In genomic region chr6:136323431-136324112, GRCh38 we compare ENCODE assay signal across 15 cellular contexts. TPM values are rescaled to one million over a fixed set of nuclear protein-coding genes. Genes with fewer than 3 reads are reported as not detected.
DNase-seq lines count a peak whose midpoint lies in the region; ATAC-seq and TF ChIP-seq lines count a peak whose summit lies in the region.
"Had no signal": no experiment of that assay in that cellular context is flagged by ENCODE, and none has a peak within 500 bp of the region (broad histone marks: within the 10 kb centered on the region; RNA-seq: fewer than 3 reads in every experiment).

No MANE protein-coding gene starts in this region.

- peaks cover 11% of the 10 kb centered on the region for H3K4me1 Mint-ChIP-seq in nephron
- H3K4me1 Mint-ChIP-seq in stimulated activated memory B cell treated with anti-CD40 and anti-IgM and Interleukin-4, amounts not matched to agents 10 μg/mL and 1 μg/mL and 100 μg/mL, for 72 hours = no peaks in the 10 kb centered on the region

- TF ChIP-seq CTCF in AG10803 (conservative IDR thresholded peaks at IDR 0.05; ENCODE audit: low read length) (no peak), esophagus muscularis mucosa (IDR thresholded peaks at IDR 0.05) (no peak), nephron (IDR thresholded peaks at IDR 0.05; ENCODE audit: unreplicated experiment in 3 of 3) (no peak)

- H3K27ac ChIP-seq in esophagus muscularis mucosa (replicated peaks in 1 of 4) = no peak overlapping the region
- H3K27ac ChIP-seq: vagina had no signal

- no peak for TF ChIP-seq POLR2A in esophagus muscularis mucosa (IDR thresholded peaks at IDR 0.05; ENCODE audit: low read depth)

- H3K36me3 Mint-ChIP-seq in nephron (ENCODE audit: low read depth) = no peaks in the 10 kb centered on the region
- no peaks in the 10 kb centered on the region for H3K36me3 Mint-ChIP-seq in stimulated activated memory B cell treated with anti-CD40 and anti-IgM and Interleukin-4, amounts not matched to agents 10 μg/mL and 1 μg/mL and 100 μg/mL, for 72 hours

- peak overlapping the region in 2 of 3 experiments; percentile 4 to 10 for H3K4me3 Mint-ChIP-seq in nephron
- H3K4me3 Mint-ChIP-seq in stimulated activated memory B cell treated with anti-CD40 and anti-IgM and Interleukin-4, amounts not matched to agents 10 μg/mL and 1 μg/mL and 100 μg/mL, for 72 hours = no peak overlapping the region

- intact Hi-C loops in esophagus muscularis mucosa (cut with DNase I) = no loop called here

- no peaks in the 10 kb centered on the region for H3K9me3 ChIP-seq in esophagus muscularis mucosa
- H3K9me3 ChIP-seq: heart left ventricle, vagina had no signal

- H3K27me3 ChIP-seq in esophagus muscularis mucosa = no peaks in the 10 kb centered on the region
- H3K27me3 ChIP-seq: heart left ventricle, vagina had no signal

- DNase-seq in AG10803 (ENCODE audit: low read depth) (peak; percentile 36), NCI-H82 (lab: John Stamatoyannopoulos, UW) (peak; percentile 94), esophagus muscularis mucosa (ENCODE audit: extremely low spot score) (peak; percentile 39), SHP77 treated with DMSO at 0.1 percent for 48 hours (lab: John Stamatoyannopoulos, UW) (no peak)
- no peak for DNase-seq in stimulated activated CD8-positive, alpha-beta memory T cell treated with anti-CD3 and anti-CD28 coated beads, Interleukin-4, amount 100 ng/mL, for 48 hours
- DNase-seq: activated effector memory CD4-positive, alpha-beta T cell treated with anti-CD3 and anti-CD28 coated beads, Interleukin-2, amount 50 U/mL, for 16 hours; Calu3; heart left ventricle; kidney glomerular epithelial cell; NCI-H2171; stimulated activated naive CD4-positive, alpha-beta T cell had no signal

- no peak for ATAC-seq in GM21515 (IDR thresholded peaks at IDR 0.05; ENCODE audit: unreplicated experiment)
- ATAC-seq in stimulated activated memory B cell treated with anti-CD40 and anti-IgM and Interleukin-4, amounts not matched to agents 10 μg/mL and 1 μg/mL and 100 μg/mL, for 72 hours = no peak

- H3K36me3 ChIP-seq in esophagus muscularis mucosa = no peaks in the 10 kb centered on the region
- H3K36me3 ChIP-seq: heart left ventricle, vagina had no signal

- no peaks in the 10 kb centered on the region for H3K9me3 Mint-ChIP-seq in nephron
- no peaks in the 10 kb centered on the region for H3K9me3 Mint-ChIP-seq in stimulated activated memory B cell treated with anti-CD40 and anti-IgM and Interleukin-4, amounts not matched to agents 10 μg/mL and 1 μg/mL and 100 μg/mL, for 72 hours

- peaks cover 3% of the 10 kb centered on the region for H3K27me3 Mint-ChIP-seq in nephron (ENCODE audit: low read depth)
- H3K27me3 Mint-ChIP-seq in stimulated activated memory B cell treated with anti-CD40 and anti-IgM and Interleukin-4, amounts not matched to agents 10 μg/mL and 1 μg/mL and 100 μg/mL, for 72 hours = peaks cover 13% of the 10 kb centered on the region

- peaks cover 0 to 14% (median 3%) of the 10 kb centered on the region in 4 donors for H3K4me1 ChIP-seq in esophagus muscularis mucosa
- H3K4me1 ChIP-seq: vagina had no signal

- WGBS in esophagus muscularis mucosa = 65% methylated on average over 10 of the region's 10 CpGs

- no peak for TF ChIP-seq EP300 in esophagus muscularis mucosa (IDR thresholded peaks at IDR 0.05)

- H3K4me3 ChIP-seq in AG10803 (ENCODE audit: low read length) (no peak overlapping the region), esophagus muscularis mucosa (no peak overlapping the region)
- H3K4me3 ChIP-seq: heart left ventricle, vagina had no signal

- peak overlapping the region in 2 of 3 experiments; percentile 66 to 96 for H3K27ac Mint-ChIP-seq in nephron
- H3K27ac Mint-ChIP-seq in stimulated activated memory B cell treated with anti-CD40 and anti-IgM and Interleukin-4, amounts not matched to agents 10 μg/mL and 1 μg/mL and 100 μg/mL, for 72 hours = no peak overlapping the region

RNA-seq across cellular contexts. Expression of gene BCLAF1, which starts 33.9 kb away (rescaled TPM):
- total RNA-seq in esophagus muscularis mucosa = 10 to 100 TPM; 69.7 to 90.1 (median 75.4) TPM

Comparison
In these comparisons a context has a peak if more than half of its experiments do, and no peak if none do; other contexts are left out.
1. DNase-seq: peak in AG10803 (single experiment), NCI-H82 (single experiment) and esophagus muscularis mucosa (single experiment); none in stimulated activated CD8-positive, alpha-beta memory T cell treated with anti-CD3 and anti-CD28 coated beads, Interleukin-4, amount 100 ng/mL, for 48 hours (single experiment) and SHP77 treated with DMSO at 0.1 percent for 48 hours (single experiment).